1 cellular context compared by ENCODE assay signal in the genomic region with DNA sequence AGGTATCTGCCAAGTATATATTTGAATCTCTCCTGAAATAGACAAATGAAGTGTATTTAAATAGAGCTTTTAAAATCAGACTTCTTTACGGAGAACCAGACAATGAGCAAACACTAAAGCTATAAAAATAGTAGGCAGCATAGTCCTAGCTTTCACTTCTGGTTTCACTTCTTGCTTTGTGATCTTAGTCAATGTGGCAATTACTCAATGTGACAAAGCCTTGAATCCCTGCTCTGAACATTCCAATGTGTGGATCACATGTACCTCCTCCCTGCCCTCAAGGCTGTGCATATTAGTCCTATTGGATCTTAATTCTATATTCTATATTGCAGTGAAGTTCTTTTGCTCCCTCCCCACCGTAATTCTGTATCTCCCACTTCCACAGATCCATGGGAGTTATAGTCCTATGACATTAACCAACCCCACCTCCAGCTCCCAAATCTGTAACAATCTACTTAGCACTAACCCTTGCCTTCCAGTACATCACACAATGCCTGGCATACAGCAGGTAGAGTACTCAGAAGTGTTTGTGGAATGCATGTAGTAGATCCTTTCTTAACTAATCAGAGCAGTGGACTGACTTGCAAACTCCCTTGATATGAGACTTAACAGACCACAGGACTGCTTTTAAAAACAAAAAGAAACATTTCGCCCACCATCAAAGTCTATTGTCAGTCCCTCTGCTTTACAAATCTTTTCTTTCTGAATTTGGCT.
TF ChIP-seq lines count a peak whose summit lies in the region.

No MANE protein-coding gene starts in this region.

TF ChIP-seq in endothelial cell of umbilical vein, 7 proteins besides CTCF, POLR2A, EP300 and RAD21:
- TF ChIP-seq, protein P1, sequence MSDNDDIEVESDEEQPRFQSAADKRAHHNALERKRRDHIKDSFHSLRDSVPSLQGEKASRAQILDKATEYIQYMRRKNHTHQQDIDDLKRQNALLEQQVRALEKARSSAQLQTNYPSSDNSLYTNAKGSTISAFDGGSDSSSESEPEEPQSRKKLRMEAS (IDR thresholded peaks at IDR 0.05; ENCODE audit: insufficient read depth, insufficient read length): no peak
- no peak for TF ChIP-seq EZH2 (IDR thresholded peaks at IDR 0.05; ENCODE audit: borderline replicate concordance, low read depth, low read length, severe bottlenecking)
- TF ChIP-seq POLR2AphosphoS5 (IDR thresholded peaks at IDR 0.05; ENCODE audit: insufficient read depth, low read depth, low read length): no peak
- TF ChIP-seq FOS (IDR thresholded peaks at IDR 0.05; ENCODE audit: borderline replicate concordance, insufficient read depth, low read length): no peak
- no peak for TF ChIP-seq GATA2 (IDR thresholded peaks at IDR 0.05; ENCODE audit: insufficient read depth, insufficient read length, low read depth, low read length)
- no peak for TF ChIP-seq JUN (IDR thresholded peaks at IDR 0.05; ENCODE audit: borderline replicate concordance, insufficient read depth, insufficient read length, low read depth)
- no peak for TF ChIP-seq MYC (IDR thresholded peaks at IDR 0.05; ENCODE audit: low read depth, low read length)
